In genomic region chr16:81647527-81647926, GRCh38 we compare ENCODE assay signal across 10 cellular contexts.
DNase-seq lines count a peak whose midpoint lies in the region; ATAC-seq and TF ChIP-seq lines count a peak whose summit lies in the region.
"Had no signal": no experiment of that assay in that cellular context is flagged by ENCODE, and none has a peak within 500 bp of the region (broad histone marks: within the 10 kb centered on the region; RNA-seq: fewer than 3 reads in every experiment).

No MANE protein-coding gene starts in this region.

- no peaks in the 10 kb centered on the region for H3K27me3 ChIP-seq in stomach
- H3K27me3 ChIP-seq: gastroesophageal sphincter had no signal

- no peak overlapping the region for H3K4me3 ChIP-seq in stomach
- H3K4me3 ChIP-seq: gastroesophageal sphincter had no signal

- WGBS in stomach, 5 donors, result 89 to 100% (median 93%) methylated on average over 2 to 8 of the region's 8 CpGs

- H3K27ac ChIP-seq in stomach (peak overlapping the region in 4 of 5 donors; percentile 5 to 88 (median 70)), substantia nigra (ENCODE audit: low read depth, low read length, poor library complexity, severe bottlenecking) (no peak overlapping the region)
- H3K27ac ChIP-seq: gastroesophageal sphincter had no signal

- intact Hi-C loops in stomach (cut with DNase I; ENCODE audit: low total_unique reads), result no loop called here

- TF ChIP-seq CTCF in stomach (IDR thresholded peaks at IDR 0.05), result no peak

- no peak for DNase-seq in activated naive CD8-positive, alpha-beta T cell treated with anti-CD3 and anti-CD28 coated beads, Interleukin-2, amount 10 ng/mL, durations not matched to agents 7 days and 5 days
- no peak for DNase-seq in activated naive CD8-positive, alpha-beta T cell treated with anti-CD3 and anti-CD28 coated beads for 36 hours
- DNase-seq in SW 1271 (lab: John Stamatoyannopoulos, UW) (peak; percentile 28 to 47), glomerular visceral epithelial cell (ENCODE audit: extremely low spot score) (peak; percentile 73), stomach (no peak), substantia nigra (lab: John Stamatoyannopoulos, UW) (no peak), C1 segment of cervical spinal cord (lab: John Stamatoyannopoulos, UW) (no peak)
- DNase-seq: stimulated activated naive CD4-positive, alpha-beta T cell treated with Interleukin-2 at 50 U/mL for 16 hours had no signal

- peaks cover 15% of the 10 kb centered on the region for H3K4me1 Mint-ChIP-seq in activated naive CD8-positive, alpha-beta T cell treated with anti-CD3 and anti-CD28 coated beads, Interleukin-2, amount 10 ng/mL, durations not matched to agents 7 days and 5 days
- peaks cover 12% of the 10 kb centered on the region for H3K4me1 Mint-ChIP-seq in activated naive CD8-positive, alpha-beta T cell treated with anti-CD3 and anti-CD28 coated beads for 36 hours

- peak overlapping the region; percentile 17 for H3K27ac Mint-ChIP-seq in activated naive CD8-positive, alpha-beta T cell treated with anti-CD3 and anti-CD28 coated beads, Interleukin-2, amount 10 ng/mL, durations not matched to agents 7 days and 5 days
- H3K27ac Mint-ChIP-seq in activated naive CD8-positive, alpha-beta T cell treated with anti-CD3 and anti-CD28 coated beads for 36 hours, result no peak overlapping the region

- no peak overlapping the region for H3K4me3 Mint-ChIP-seq in activated naive CD8-positive, alpha-beta T cell treated with anti-CD3 and anti-CD28 coated beads, Interleukin-2, amount 10 ng/mL, durations not matched to agents 7 days and 5 days
- H3K4me3 Mint-ChIP-seq in activated naive CD8-positive, alpha-beta T cell treated with anti-CD3 and anti-CD28 coated beads for 36 hours, result no peak overlapping the region

- H3K36me3 Mint-ChIP-seq in activated naive CD8-positive, alpha-beta T cell treated with anti-CD3 and anti-CD28 coated beads, Interleukin-2, amount 10 ng/mL, durations not matched to agents 7 days and 5 days, result peaks cover 9% of the 10 kb centered on the region
- H3K36me3 Mint-ChIP-seq in activated naive CD8-positive, alpha-beta T cell treated with anti-CD3 and anti-CD28 coated beads for 36 hours, result no peaks in the 10 kb centered on the region

- H3K9me3 ChIP-seq in stomach, result no peaks in the 10 kb centered on the region
- H3K9me3 ChIP-seq: gastroesophageal sphincter had no signal

- H3K4me1 ChIP-seq in stomach, result peaks cover 0 to 54% (median 31%) of the 10 kb centered on the region in 4 donors

- no peak for TF ChIP-seq POLR2A in stomach (IDR thresholded peaks at IDR 0.05)

- peaks cover 0 to 18% (median 9%) of the 10 kb centered on the region in 4 donors for H3K36me3 ChIP-seq in stomach

- H3K27me3 Mint-ChIP-seq in activated naive CD8-positive, alpha-beta T cell treated with anti-CD3 and anti-CD28 coated beads, Interleukin-2, amount 10 ng/mL, durations not matched to agents 7 days and 5 days, result no peaks in the 10 kb centered on the region
- no peaks in the 10 kb centered on the region for H3K27me3 Mint-ChIP-seq in activated naive CD8-positive, alpha-beta T cell treated with anti-CD3 and anti-CD28 coated beads for 36 hours

- ATAC-seq in activated naive CD8-positive, alpha-beta T cell treated with anti-CD3 and anti-CD28 coated beads, Interleukin-2, amount 10 ng/mL, durations not matched to agents 7 days and 5 days (ENCODE audit: low read depth), result no peak
- ATAC-seq in HG03378 (IDR thresholded peaks at IDR 0.05; ENCODE audit: unreplicated experiment), result no peak
- ATAC-seq: gastroesophageal sphincter had no signal

- TF ChIP-seq EP300 in stomach (IDR thresholded peaks at IDR 0.05), result no peak

- POLR2A ChIA-PET in activated naive CD8-positive, alpha-beta T cell treated with anti-CD3 and anti-CD28 coated beads, Interleukin-2, amount 10 ng/mL, durations not matched to agents 7 days and 5 days (lab: Charles Lee), result no interaction called here

- H3K9me3 Mint-ChIP-seq in activated naive CD8-positive, alpha-beta T cell treated with anti-CD3 and anti-CD28 coated beads, Interleukin-2, amount 10 ng/mL, durations not matched to agents 7 days and 5 days, result no peaks in the 10 kb centered on the region
- no peaks in the 10 kb centered on the region for H3K9me3 Mint-ChIP-seq in activated naive CD8-positive, alpha-beta T cell treated with anti-CD3 and anti-CD28 coated beads for 36 hours

Comparison
In these comparisons a context has a peak if more than half of its experiments do, and no peak if none do; other contexts are left out.
1. DNase-seq: peak in SW 1271 (2 of 2) and glomerular visceral epithelial cell (single experiment); none in activated naive CD8-positive, alpha-beta T cell treated with anti-CD3 and anti-CD28 coated beads, Interleukin-2, amount 10 ng/mL, durations not matched to agents 7 days and 5 days (single experiment), activated naive CD8-positive, alpha-beta T cell treated with anti-CD3 and anti-CD28 coated beads for 36 hours (single experiment), stomach (single experiment), substantia nigra (0 of 49) and C1 segment of cervical spinal cord (0 of 14).